Comparison of ENCODE assay signal across 13 cellular contexts in genomic region chr4:147586637-147587036, GRCh38.
DNase-seq lines count a peak whose midpoint lies in the region; ATAC-seq lines count a peak whose summit lies in the region.
"Had no signal": no experiment of that assay in that cellular context is flagged by ENCODE, and none has a peak within 500 bp of the region (broad histone marks: within the 10 kb centered on the region; RNA-seq: fewer than 3 reads in every experiment).

No MANE protein-coding gene starts in this region.

- H3K4me3 Mint-ChIP-seq in stimulated activated effector memory CD8-positive, alpha-beta T cell treated with anti-CD3 and anti-CD28 coated beads, Interleukin-12 subunit alpha, Interleukin-12 subunit beta, amount 100 ng/mL, for 72 hours, result no peak overlapping the region
- H3K4me3 Mint-ChIP-seq: dendritic cell treated with granulocyte-macrophage colony-stimulating factor and Interleukin-4, amounts not matched to agents 40 ng/mL and 50 ng/mL, for 4 days had no signal

- ATAC-seq in GM18909 (IDR thresholded peaks at IDR 0.05; ENCODE audit: poor library complexity, unreplicated experiment), result peak; percentile 69
- peak; percentile 77 for ATAC-seq in HG02610 (IDR thresholded peaks at IDR 0.05; ENCODE audit: unreplicated experiment)
- peak; percentile 84 for ATAC-seq in HG03469 (IDR thresholded peaks at IDR 0.05; ENCODE audit: unreplicated experiment)
- ATAC-seq in stimulated activated effector memory CD8-positive, alpha-beta T cell treated with anti-CD3 and anti-CD28 coated beads, Interleukin-12 subunit alpha, Interleukin-12 subunit beta, amount 100 ng/mL, for 72 hours, result peak; percentile 63

- H3K4me1 Mint-ChIP-seq in stimulated activated effector memory CD8-positive, alpha-beta T cell treated with anti-CD3 and anti-CD28 coated beads, Interleukin-12 subunit alpha, Interleukin-12 subunit beta, amount 100 ng/mL, for 72 hours, result no peaks in the 10 kb centered on the region

- H3K9me3 Mint-ChIP-seq in stimulated activated effector memory CD8-positive, alpha-beta T cell treated with anti-CD3 and anti-CD28 coated beads, Interleukin-12 subunit alpha, Interleukin-12 subunit beta, amount 100 ng/mL, for 72 hours, result no peaks in the 10 kb centered on the region
- H3K9me3 Mint-ChIP-seq: dendritic cell treated with granulocyte-macrophage colony-stimulating factor and Interleukin-4, amounts not matched to agents 40 ng/mL and 50 ng/mL, for 4 days had no signal

- no peak overlapping the region for H3K27ac Mint-ChIP-seq in stimulated activated effector memory CD8-positive, alpha-beta T cell treated with anti-CD3 and anti-CD28 coated beads, Interleukin-12 subunit alpha, Interleukin-12 subunit beta, amount 100 ng/mL, for 72 hours
- H3K27ac Mint-ChIP-seq: dendritic cell treated with granulocyte-macrophage colony-stimulating factor and Interleukin-4, amounts not matched to agents 40 ng/mL and 50 ng/mL, for 4 days had no signal

- DNase-seq in stimulated activated effector memory CD8-positive, alpha-beta T cell treated with anti-CD3 and anti-CD28 coated beads, Interleukin-12 subunit alpha, Interleukin-12 subunit beta, amount 100 ng/mL, for 72 hours (ENCODE audit: low spot score in 2 of 2), result no peak
- DNase-seq in DMS53 (lab: John Stamatoyannopoulos, UW) (no peak), NOMO-1 treated with DMSO at 0.1 percent for 48 hours (lab: John Stamatoyannopoulos, UW; ENCODE audit: unreplicated experiment) (no peak), cortex of kidney (lab: John Stamatoyannopoulos, UW) (no peak)
- DNase-seq: activated naive CD4-positive, alpha-beta T cell treated with Interleukin-2 at 50 U/mL for 16 hours; left ventricle myocardium inferior; MV-4-11; NCI-H526 treated with DMSO at 0.1 percent for 48 hours; stimulated activated CD4-positive, alpha-beta T cell treated with anti-CD3 and anti-CD28 coated beads, Interleukin-4, amount 100 ng/mL, for 24 hours had no signal

- H3K36me3 Mint-ChIP-seq in stimulated activated effector memory CD8-positive, alpha-beta T cell treated with anti-CD3 and anti-CD28 coated beads, Interleukin-12 subunit alpha, Interleukin-12 subunit beta, amount 100 ng/mL, for 72 hours, result no peaks in the 10 kb centered on the region
